ENCODE assay signal across 17 cellular contexts in genomic region chr9:104858271-104858670, GRCh38.
DNase-seq lines count a peak whose midpoint lies in the region; ATAC-seq, FAIRE-seq and TF ChIP-seq lines count a peak whose summit lies in the region.
"Had no signal": no experiment of that assay in that cellular context is flagged by ENCODE, and none has a peak within 500 bp of the region (broad histone marks: within the 10 kb centered on the region; RNA-seq: fewer than 3 reads in every experiment).

No MANE protein-coding gene starts in this region.

- peaks cover 23% of the 10 kb centered on the region for H3K36me3 Mint-ChIP-seq in astrocyte (ENCODE audit: low read depth, unreplicated experiment)

- no peak overlapping the region for H2AFZ ChIP-seq in astrocyte (ENCODE audit: low read depth, low read length)

- no peaks in the 10 kb centered on the region for H3K9me3 ChIP-seq in astrocyte (ENCODE audit: insufficient read depth, low read depth, low read length)
- no peaks in the 10 kb centered on the region for H3K9me3 ChIP-seq in skeletal muscle satellite cell (replicated peaks; ENCODE audit: low read length)
- H3K9me3 ChIP-seq: ascending aorta, BLaER1 had no signal

- no peak overlapping the region for H3K9ac ChIP-seq in astrocyte (ENCODE audit: low read length)
- H3K9ac ChIP-seq in skeletal muscle satellite cell (ENCODE audit: low read depth, low read length), result peak overlapping the region; percentile 1
- H3K9ac ChIP-seq: BLaER1 had no signal

- H3K27ac ChIP-seq in astrocyte (ENCODE audit: low read depth, low read length), result peak overlapping the region; percentile 11
- H3K27ac ChIP-seq: BLaER1 had no signal

- H3K27me3 ChIP-seq in astrocyte (ENCODE audit: insufficient read depth, low read length) (no peaks in the 10 kb centered on the region), skeletal muscle satellite cell (ENCODE audit: control insufficient read depth, insufficient read depth, low read length) (no peaks in the 10 kb centered on the region)
- H3K27me3 ChIP-seq: ascending aorta, BLaER1, dorsolateral prefrontal cortex had no signal

- no peak for TF ChIP-seq CTCF in astrocyte (IDR thresholded peaks at IDR 0.05; ENCODE audit: insufficient read depth, low read depth, low read length)
- TF ChIP-seq CTCF in fibroblast of the aortic adventitia (IDR thresholded peaks at IDR 0.05; ENCODE audit: insufficient read depth, low read length), result no peak

- peaks cover 31% of the 10 kb centered on the region for H4K20me1 ChIP-seq in astrocyte (ENCODE audit: insufficient read depth, low read length)

- H3K36me3 ChIP-seq in astrocyte (ENCODE audit: insufficient read depth, low read length) (peaks cover 21% of the 10 kb centered on the region), skeletal muscle satellite cell (ENCODE audit: insufficient read depth, low read length) (no peaks in the 10 kb centered on the region)

- H3K9me3 Mint-ChIP-seq in astrocyte (ENCODE audit: unreplicated experiment), result no peaks in the 10 kb centered on the region

- H3K4me1 ChIP-seq in astrocyte (ENCODE audit: insufficient read depth, low read length) (peaks cover 14% of the 10 kb centered on the region), skeletal muscle satellite cell (ENCODE audit: control insufficient read depth, insufficient read depth, low read length) (peaks cover 49% of the 10 kb centered on the region)

- ATAC-seq in HG02870 (IDR thresholded peaks at IDR 0.05; ENCODE audit: unreplicated experiment) (no peak), HG03439 (IDR thresholded peaks at IDR 0.05; ENCODE audit: unreplicated experiment) (no peak)
- ATAC-seq: activated CD4-positive, CD25-positive, alpha-beta regulatory T cell treated with anti-CD3 and anti-CD28 coated beads, Interleukin-2, amount 50 U/mL, for 24 hours; HCT116 had no signal

- H3K27me3 Mint-ChIP-seq in astrocyte (ENCODE audit: low read depth, unreplicated experiment), result no peaks in the 10 kb centered on the region

- peaks cover 40% of the 10 kb centered on the region for H3K4me1 Mint-ChIP-seq in astrocyte (ENCODE audit: low read depth, unreplicated experiment)

- no peaks in the 10 kb centered on the region for H3K79me2 ChIP-seq in astrocyte (ENCODE audit: insufficient read depth, low read length)

- peak; percentile 88 for FAIRE-seq in astrocyte (lab: Jason Lieb, UNC)
- FAIRE-seq: frontal cortex had no signal

- H3K4me3 Mint-ChIP-seq in astrocyte (ENCODE audit: unreplicated experiment), result no peak overlapping the region

- H3K4me2 ChIP-seq in astrocyte (ENCODE audit: low read length) (peak overlapping the region; percentile 14), skeletal muscle satellite cell (ENCODE audit: low read length) (peak overlapping the region; percentile 8)
- H3K4me2 ChIP-seq: BLaER1 had no signal

- DNase-seq in EL (peak; percentile 71), astrocyte (ENCODE audit: low read depth) (peak; percentile 85), fibroblast of the aortic adventitia (ENCODE audit: low read depth) (peak; percentile 96), GF-D8 (lab: John Stamatoyannopoulos, UW) (no peak)
- DNase-seq in activated CD8-positive, alpha-beta memory T cell treated with anti-CD3 and anti-CD28 coated beads, Interleukin-2, amount 50 U/mL, for 4 hours, result no peak
- DNase-seq: activated gamma-delta T cell, dorsolateral prefrontal cortex, NCI-H1930, substantia nigra had no signal

- H3K27ac Mint-ChIP-seq in astrocyte (ENCODE audit: unreplicated experiment), result no peak overlapping the region

- H3K4me3 ChIP-seq in astrocyte (ENCODE audit: insufficient read depth, low read depth, low read length), result no peak overlapping the region
- no peak overlapping the region for H3K4me3 ChIP-seq in fibroblast of the aortic adventitia (ENCODE audit: low read depth, low read length)
- no peak overlapping the region for H3K4me3 ChIP-seq in skeletal muscle satellite cell (ENCODE audit: low read length)
- H3K4me3 ChIP-seq: ascending aorta, BLaER1, dorsolateral prefrontal cortex had no signal

Comparison
In these comparisons a context has a peak if more than half of its experiments do, and no peak if none do; other contexts are left out.
1. DNase-seq: peak in EL (single experiment), astrocyte (single experiment) and fibroblast of the aortic adventitia (single experiment); none in activated CD8-positive, alpha-beta memory T cell treated with anti-CD3 and anti-CD28 coated beads, Interleukin-2, amount 50 U/mL, for 4 hours (single experiment) and GF-D8 (single experiment).